Comparison of ENCODE assay signal across 15 cellular contexts in the genomic region with DNA sequence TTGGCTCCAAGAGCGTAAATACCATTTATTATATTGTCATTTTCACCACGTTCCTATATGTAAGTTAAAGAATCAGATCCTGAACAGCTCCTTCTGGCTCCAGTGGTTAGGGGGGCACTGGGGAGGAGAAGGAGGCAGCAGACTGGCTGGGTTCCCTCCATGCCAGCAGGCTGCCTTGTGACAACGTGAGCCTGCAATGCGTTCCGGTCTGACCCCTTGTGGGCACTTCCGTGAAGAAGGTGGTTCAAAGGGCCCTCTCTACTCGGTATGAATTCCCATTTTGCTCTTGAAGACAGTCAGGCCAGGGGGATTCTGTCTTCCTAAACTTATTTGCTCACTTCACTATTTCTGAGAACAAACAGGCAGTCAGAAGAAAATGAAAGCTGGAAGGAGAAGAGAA.
DNase-seq lines count a peak whose midpoint lies in the region; TF ChIP-seq lines count a peak whose summit lies in the region.
"Had no signal": no experiment of that assay in that cellular context is flagged by ENCODE, and none has a peak within 500 bp of the region (broad histone marks: within the 10 kb centered on the region; RNA-seq: fewer than 3 reads in every experiment).

No MANE protein-coding gene starts in this region.

- DNase-seq in NCI-H2029 (lab: John Stamatoyannopoulos, UW) (peak; percentile 30), NCI-H2029 treated with DMSO at 0.1 percent for 48 hours (lab: John Stamatoyannopoulos, UW) (no peak), RPMI7951 (ENCODE audit: low read depth) (peak; percentile 63), fibroblast of villous mesenchyme (ENCODE audit: low read depth) (peak; percentile 10), stomach (no peak), NCI-H226 (no peak), NOMO-1 (lab: John Stamatoyannopoulos, UW; ENCODE audit: unreplicated experiment in 2 of 2) (no peak)
- no peak for DNase-seq in activated T-cell treated with anti-CD3 and anti-CD28 coated beads, Interleukin-2, amount 50 U/mL, for 1 hour
- DNase-seq: activated CD4-positive, alpha-beta T cell treated with anti-CD3 and anti-CD28 coated beads, Interleukin-2, amount 50 U/mL, for 4 hours; NCI-H1417 treated with DMSO at 0.1 percent for 48 hours; nephron progenitor cell; stimulated activated CD4-positive, alpha-beta T cell treated with anti-CD3 and anti-CD28 coated beads, Interleukin-2, amount 100 ng/mL, for 24 hours; stimulated activated naive CD8-positive, alpha-beta T cell treated with anti-CD3 and anti-CD28 coated beads, Interleukin-15, amount 100 ng/mL, for 72 hours had no signal

- intact Hi-C loops in stomach (cut with DNase I; ENCODE audit: low total_unique reads) = no loop called here

- no peak for TF ChIP-seq EP300 in stomach (IDR thresholded peaks at IDR 0.05)

- WGBS in stomach, 5 donors = 39 to 47% (median 41%) methylated on average over 7 of the region's 7 CpGs

- peak; percentile 26 for TF ChIP-seq CTCF in fibroblast of villous mesenchyme (IDR thresholded peaks at IDR 0.05; ENCODE audit: insufficient read depth, low read depth, low read length)
- TF ChIP-seq CTCF in stomach (IDR thresholded peaks at IDR 0.05) = no peak

- H3K27me3 ChIP-seq in stomach = no peaks in the 10 kb centered on the region
- H3K27me3 ChIP-seq: SJSA1 had no signal

- H3K9me3 ChIP-seq in stomach = no peaks in the 10 kb centered on the region
- H3K9me3 ChIP-seq: SJSA1 had no signal

- peak overlapping the region in 3 of 5 donors; percentile 46 to 69 (median 52) for H3K27ac ChIP-seq in stomach
- H3K27ac ChIP-seq: HL-60, SJSA1 had no signal

- H3K4me1 ChIP-seq in stomach = peaks cover 0 to 25% (median 0%) of the 10 kb centered on the region in 4 donors
- H3K4me1 ChIP-seq: SJSA1 had no signal

- H3K36me3 ChIP-seq in stomach = no peaks in the 10 kb centered on the region
- H3K36me3 ChIP-seq: SJSA1 had no signal

- no peak for TF ChIP-seq POLR2A in stomach (IDR thresholded peaks at IDR 0.05)

- H3K4me3 ChIP-seq in fibroblast of villous mesenchyme (ENCODE audit: low read depth, low read length) (no peak overlapping the region), stomach (no peak overlapping the region)
- H3K4me3 ChIP-seq: SJSA1 had no signal

Comparison
In these comparisons a context has a peak if more than half of its experiments do, and no peak if none do; other contexts are left out.
1. DNase-seq: peak in NCI-H2029 (single experiment), RPMI7951 (single experiment) and fibroblast of villous mesenchyme (single experiment); none in NCI-H2029 treated with DMSO at 0.1 percent for 48 hours (single experiment), stomach (single experiment), NCI-H226 (single experiment), NOMO-1 (0 of 2) and activated T-cell treated with anti-CD3 and anti-CD28 coated beads, Interleukin-2, amount 50 U/mL, for 1 hour (single experiment).